32 cellular contexts compared by ENCODE assay signal in genomic region chr5:35898952-35899351, GRCh38. TPM values are rescaled to one million over a fixed set of nuclear protein-coding genes. Genes with fewer than 3 reads are reported as not detected.
DNase-seq lines count a peak whose midpoint lies in the region; ATAC-seq and TF ChIP-seq lines count a peak whose summit lies in the region.
"Had no signal": no experiment of that assay in that cellular context is flagged by ENCODE, and none has a peak within 500 bp of the region (broad histone marks: within the 10 kb centered on the region; RNA-seq: fewer than 3 reads in every experiment).

No MANE protein-coding gene starts in this region.

- H3K4me1 ChIP-seq in CD8-positive, alpha-beta T cell (ENCODE audit: insufficient read depth, low read length) = peaks cover 37% of the 10 kb centered on the region
- peaks cover 43% of the 10 kb centered on the region for H3K4me1 ChIP-seq in KMS-11 (ENCODE audit: low read depth, poor library complexity, severe bottlenecking)
- no peaks in the 10 kb centered on the region for H3K4me1 ChIP-seq in right lobe of liver
- H3K4me1 ChIP-seq: left lung, suprapubic skin had no signal

- no peaks in the 10 kb centered on the region for H3K9me3 ChIP-seq in CD8-positive, alpha-beta T cell (ENCODE audit: low read length)
- H3K9me3 ChIP-seq in right lobe of liver = no peaks in the 10 kb centered on the region
- H3K9me3 ChIP-seq: left lung, ovary, suprapubic skin had no signal

- TF ChIP-seq CTCF in CD8-positive, alpha-beta T cell (IDR thresholded peaks at IDR 0.05) = no peak
- TF ChIP-seq CTCF in KMS-11 (conservative IDR thresholded peaks at IDR 0.05; ENCODE audit: low read depth, low read length) (no peak), right lobe of liver (IDR thresholded peaks at IDR 0.05) (no peak)

- 0 out of 2 replicates have a peak overlapping the region, but pooled peaks have one; percentile 19 for H2AFZ ChIP-seq in KMS-11 (ENCODE audit: low read depth)

- WGBS in right lobe of liver (ENCODE audit: insufficient coverage, low coverage, low lambda C conversion rate, missing lambda C conversion rate) = 82% methylated on average over 6 of the region's 6 CpGs

- no peaks in the 10 kb centered on the region for H3K36me3 ChIP-seq in CD8-positive, alpha-beta T cell (ENCODE audit: insufficient read depth, low read length)
- H3K36me3 ChIP-seq in KMS-11 (ENCODE audit: insufficient read depth) = no peaks in the 10 kb centered on the region; the same call in 1 of the 2 replicates
- H3K36me3 ChIP-seq in right lobe of liver = no peaks in the 10 kb centered on the region
- H3K36me3 ChIP-seq: left lung, ovary, suprapubic skin had no signal

- no peak for ATAC-seq in CD8-positive, alpha-beta T cell
- no peak for ATAC-seq in effector memory CD8-positive, alpha-beta T cell (replicated peaks)
- ATAC-seq in right lobe of liver = no peak
- ATAC-seq: activated CD4-positive, CD25-positive, alpha-beta regulatory T cell treated with anti-CD3 and anti-CD28 coated beads, Interleukin-2, amount 50 U/mL, for 24 hours; left lung; Right ventricle myocardium inferior had no signal

- H3K27me3 Mint-ChIP-seq in CD8-positive, alpha-beta T cell (ENCODE audit: low read depth) = no peaks in the 10 kb centered on the region
- no peaks in the 10 kb centered on the region for H3K27me3 Mint-ChIP-seq in effector memory CD8-positive, alpha-beta T cell
- H3K27me3 Mint-ChIP-seq: central memory CD8-positive, alpha-beta T cell; dendritic cell treated with granulocyte-macrophage colony-stimulating factor and Interleukin-4, amounts not matched to agents 40 ng/mL and 50 ng/mL, for 4 days; IgD-negative memory B cell had no signal

- peak overlapping the region; percentile 87 for H3K27ac Mint-ChIP-seq in CD8-positive, alpha-beta T cell
- H3K27ac Mint-ChIP-seq in effector memory CD8-positive, alpha-beta T cell = peak overlapping the region; percentile 77 to 92
- H3K27ac Mint-ChIP-seq: dendritic cell treated with granulocyte-macrophage colony-stimulating factor and Interleukin-4, amounts not matched to agents 40 ng/mL and 50 ng/mL, for 4 days; endodermal cell; IgD-negative memory B cell had no signal

- POLR2A ChIA-PET in CD8-positive, alpha-beta T cell (lab: Charles Lee) = interaction anchor here (1.0 to 3.7 kb wide), 4 partner anchors 14 to 29 kb away, joined by 4 to 39 read pairs (median 4); no protein-coding TSS in a partner anchor

- H3K4me2 ChIP-seq in KMS-11 = peak overlapping the region; percentile 87; the same call in 1 of the 2 replicates

- DNase-seq in NCI-H2171 treated with DMSO at 0.1 percent for 48 hours (lab: John Stamatoyannopoulos, UW) = peak; percentile 52
- DNase-seq in NCI-H2171 (lab: John Stamatoyannopoulos, UW) = no peak
- DNase-seq in CD8-positive, alpha-beta T cell = no peak
- DNase-seq in effector memory CD8-positive, alpha-beta T cell = no peak
- no peak for DNase-seq in GOT3 (lab: John Stamatoyannopoulos, UW)
- DNase-seq in NCI-H510A treated with DMSO at 0.1 percent for 48 hours (lab: John Stamatoyannopoulos, UW) = no peak
- DNase-seq in right lobe of liver = no peak
- DNase-seq: activated CD4-positive, alpha-beta T cell treated with anti-CD3 and anti-CD28 coated beads, Interleukin-2, amount 50 U/mL, for 48 hours; activated effector memory CD4-positive, alpha-beta T cell treated with Interleukin-2 at 50 U/mL for 16 hours; activated T-cell treated with anti-CD3 and anti-CD28 coated beads for 4 hours; endodermal cell; left lung; mesenchymal stem cell; NCI-H1048; NCI-H1694 treated with DMSO at 0.1 percent for 48 hours; NCI-H69; ovary; retina; small intestine; stimulated activated naive CD4-positive, alpha-beta T cell treated with Interleukin-2 at 50 U/mL for 16 hours; T-helper 2 cell had no signal

- no peaks in the 10 kb centered on the region for H3K36me3 Mint-ChIP-seq in CD8-positive, alpha-beta T cell
- H3K36me3 Mint-ChIP-seq in effector memory CD8-positive, alpha-beta T cell (ENCODE audit: insufficient read depth) = no peaks in the 10 kb centered on the region
- H3K36me3 Mint-ChIP-seq: IgD-negative memory B cell had no signal

- no peak overlapping the region for H3K27ac ChIP-seq in CD8-positive, alpha-beta T cell (ENCODE audit: low read depth, low read length)
- H3K27ac ChIP-seq in KMS-11 (peak overlapping the region; percentile 46; the same call in 1 of the 2 replicates), right lobe of liver (no peak overlapping the region)
- H3K27ac ChIP-seq: 22Rv1, left lung, ovary, suprapubic skin had no signal

- no peak for TF ChIP-seq POLR2A in right lobe of liver (IDR thresholded peaks at IDR 0.05)

- CTCF ChIA-PET in CD8-positive, alpha-beta T cell (lab: Charles Lee) = interaction anchor here (1.2 to 1.9 kb wide), 2 partner anchors 9 to 247 kb away, joined by 3 to 6 read pairs; no protein-coding TSS in a partner anchor

- intact Hi-C loops in CD8-positive, alpha-beta T cell (cut with DNase I, micrococcal nuclease) = loop anchor here in 1 of 2 experiments (1.0 to 2.0 kb wide), 2 partner anchors 10 to 14 kb away; no protein-coding TSS in a partner anchor
- intact Hi-C loops in right lobe of liver (cut with DNase I) = no loop called here

- H3K79me2 ChIP-seq in KMS-11 (ENCODE audit: insufficient read depth, low read depth) = no peaks in the 10 kb centered on the region

- no peaks in the 10 kb centered on the region for H3K9me3 Mint-ChIP-seq in CD8-positive, alpha-beta T cell
- H3K9me3 Mint-ChIP-seq in effector memory CD8-positive, alpha-beta T cell = no peaks in the 10 kb centered on the region
- H3K9me3 Mint-ChIP-seq: central memory CD8-positive, alpha-beta T cell; dendritic cell treated with granulocyte-macrophage colony-stimulating factor and Interleukin-4, amounts not matched to agents 40 ng/mL and 50 ng/mL, for 4 days had no signal

- no peaks in the 10 kb centered on the region for H4K20me1 ChIP-seq in KMS-11 (ENCODE audit: insufficient read depth)

- H3K4me1 Mint-ChIP-seq in CD8-positive, alpha-beta T cell (ENCODE audit: low read depth) = peaks cover 47% of the 10 kb centered on the region
- peaks cover 38 to 41% of the 10 kb centered on the region in 2 donors for H3K4me1 Mint-ChIP-seq in effector memory CD8-positive, alpha-beta T cell (ENCODE audit: low read depth in 2 of 2)
- H3K4me1 Mint-ChIP-seq: endodermal cell, IgD-negative memory B cell had no signal

- H3K4me3 Mint-ChIP-seq in CD8-positive, alpha-beta T cell = no peak overlapping the region
- H3K4me3 Mint-ChIP-seq in effector memory CD8-positive, alpha-beta T cell = no peak overlapping the region
- H3K4me3 Mint-ChIP-seq: dendritic cell treated with granulocyte-macrophage colony-stimulating factor and Interleukin-4, amounts not matched to agents 40 ng/mL and 50 ng/mL, for 4 days; endodermal cell; IgD-negative memory B cell; neural crest cell had no signal

- H3K9ac ChIP-seq in KMS-11 = no peak overlapping the region

- H3K27me3 ChIP-seq in CD8-positive, alpha-beta T cell (ENCODE audit: insufficient read depth, low read length) = no peaks in the 10 kb centered on the region
- H3K27me3 ChIP-seq in KMS-11 (ENCODE audit: insufficient read depth, low read depth) = no peaks in the 10 kb centered on the region
- H3K27me3 ChIP-seq in right lobe of liver = no peaks in the 10 kb centered on the region
- H3K27me3 ChIP-seq: left lung, ovary, suprapubic skin had no signal

- no peak overlapping the region for H3K4me3 ChIP-seq in CD8-positive, alpha-beta T cell (ENCODE audit: low read depth, low read length)
- H3K4me3 ChIP-seq in KMS-11 (IDR thresholded peaks at IDR 0.05; ENCODE audit: insufficient read depth, low read depth, low read length) = no peak overlapping the region
- no peak overlapping the region for H3K4me3 ChIP-seq in right lobe of liver
- H3K4me3 ChIP-seq: left lung, ovary, suprapubic skin had no signal

RNA-seq across cellular contexts. Expression of gene CAPSL, which starts 39.5 kb away (rescaled TPM):
- total RNA-seq in CD8-positive, alpha-beta T cell = not detected
- total RNA-seq in right lobe of liver = not detected
- total RNA-seq: endodermal cell, G401, neural crest cell, Right ventricle myocardium inferior, suprapubic skin, ureter had no signal

RNA-seq across cellular contexts. Expression of gene IL7R, which starts 42.3 kb away (rescaled TPM):
- 100 to 1,000 TPM; 287 to 310 TPM for total RNA-seq in CD8-positive, alpha-beta T cell
- total RNA-seq in right lobe of liver = 1 to 10 TPM in 5 of 6 experiments, under 1 TPM in 1; 0.75 to 7.4 (median 2.2) TPM
- total RNA-seq: G401, neural crest cell had no signal

Comparison
In these comparisons a context has a peak if more than half of its experiments do, and no peak if none do; other contexts are left out.
1. RNA of gene IL7R, which starts 42.3 kb away (total RNA-seq): 287 to 310 TPM in CD8-positive, alpha-beta T cell; 0.75 to 7.4 TPM in right lobe of liver; every median in the first group is over 10 times any median in the second.